In genomic region chr18:35051978-35052377, GRCh38 we compare ENCODE assay signal across 23 cellular contexts. TPM values are rescaled to one million over a fixed set of nuclear protein-coding genes. Genes with fewer than 3 reads are reported as not detected.
DNase-seq lines count a peak whose midpoint lies in the region; ATAC-seq and TF ChIP-seq lines count a peak whose summit lies in the region.
"Had no signal": no experiment of that assay in that cellular context is flagged by ENCODE, and none has a peak within 500 bp of the region (broad histone marks: within the 10 kb centered on the region; RNA-seq: fewer than 3 reads in every experiment).

No MANE protein-coding gene starts in this region.

- intact Hi-C loops in heart left ventricle (cut with DNase I) = no loop called here
- intact Hi-C loops in cardiac septum (cut with DNase I) = no loop called here

- peak in 1 of 5 donors; percentile 48 for DNase-seq in heart left ventricle
- no peak for DNase-seq in cardiac septum (ENCODE audit: low spot score)
- DNase-seq in immature natural killer cell = no peak
- DNase-seq in putamen (ENCODE audit: low spot score) = no peak
- DNase-seq in inferior parietal cortex (ENCODE audit: extremely low spot score) = no peak
- no peak for DNase-seq in effector memory CD4-positive, alpha-beta T cell
- DNase-seq: activated CD4-positive, alpha-beta T cell treated with anti-CD3 and anti-CD28 coated beads, Interleukin-2, amount 10 ng/mL, durations not matched to agents 24 days and 14 days; Caco-2; caudate nucleus; dermis blood vessel endothelial cell; mesendoderm; MM.1S; naive thymus-derived CD8-positive, alpha-beta T cell; NCI-H2171 treated with DMSO at 0.1 percent for 48 hours; NCI-H526 treated with DMSO at 0.1 percent for 48 hours; pancreas; SHP77; stimulated activated CD4-positive, alpha-beta T cell treated with anti-CD3 and anti-CD28 coated beads, Interleukin-2, amount 100 ng/mL, for 48 hours; T-cell; upper lobe of left lung had no signal

- no peaks in the 10 kb centered on the region for H3K9me3 ChIP-seq in heart left ventricle
- H3K9me3 ChIP-seq in effector memory CD4-positive, alpha-beta T cell (ENCODE audit: control insufficient read depth, low read length) = no peaks in the 10 kb centered on the region
- H3K9me3 ChIP-seq: A549, Caco-2, pancreas, upper lobe of left lung had no signal

- H3K4me3 ChIP-seq in heart left ventricle = no peak overlapping the region
- H3K4me3 ChIP-seq in effector memory CD4-positive, alpha-beta T cell (ENCODE audit: insufficient read depth, low read depth, low read length, poor library complexity, severe bottlenecking) = no peak overlapping the region
- H3K4me3 ChIP-seq: A549, pancreas, upper lobe of left lung had no signal

- TF ChIP-seq CTCF in heart left ventricle (IDR thresholded peaks at IDR 0.05) (no peak), brain (conservative IDR thresholded peaks at IDR 0.05) (no peak)

- H3K36me3 Mint-ChIP-seq in brain (peaks cover 33% of the 10 kb centered on the region), immature natural killer cell (peaks cover 0 to 3% (median 0%) of the 10 kb centered on the region in 3 donors)

- no peaks in the 10 kb centered on the region for H3K27me3 ChIP-seq in heart left ventricle
- no peaks in the 10 kb centered on the region for H3K27me3 ChIP-seq in effector memory CD4-positive, alpha-beta T cell (replicated peaks; ENCODE audit: control insufficient read depth, insufficient read depth, low read length, poor library complexity, severe bottlenecking)
- H3K27me3 ChIP-seq: pancreas, upper lobe of left lung had no signal

- no peaks in the 10 kb centered on the region for H3K27me3 Mint-ChIP-seq in brain
- H3K27me3 Mint-ChIP-seq in immature natural killer cell (ENCODE audit: low read depth in 3 of 3) = peaks cover 2 to 25% (median 18%) of the 10 kb centered on the region in 3 donors
- H3K27me3 Mint-ChIP-seq: activated CD4-positive, alpha-beta T cell treated with anti-CD3 and anti-CD28 coated beads, Interleukin-2, amount 10 ng/mL, durations not matched to agents 24 days and 14 days; naive thymus-derived CD8-positive, alpha-beta T cell; T-cell had no signal

- H3K4me3 Mint-ChIP-seq in brain (peak overlapping the region in 1 of 5 experiments; percentile 84), immature natural killer cell (peak overlapping the region in 2 of 5 donors; percentile 36 to 78)
- H3K4me3 Mint-ChIP-seq: activated CD4-positive, alpha-beta T cell treated with anti-CD3 and anti-CD28 coated beads, Interleukin-2, amount 10 ng/mL, durations not matched to agents 24 days and 14 days had no signal

- H3K9me3 Mint-ChIP-seq in brain (peaks cover 0 to 10% (median 5%) of the 10 kb centered on the region in 5 experiments), immature natural killer cell (no peaks in the 10 kb centered on the region)
- H3K9me3 Mint-ChIP-seq: T-cell had no signal

- peaks cover 9 to 88% (median 45%) of the 10 kb centered on the region in 12 donors for H3K4me1 ChIP-seq in heart left ventricle
- peaks cover 12% of the 10 kb centered on the region for H3K4me1 ChIP-seq in effector memory CD4-positive, alpha-beta T cell (ENCODE audit: control insufficient read depth, insufficient read depth, low read length, poor library complexity, severe bottlenecking)
- H3K4me1 ChIP-seq: Caco-2 had no signal

- peaks cover 52% of the 10 kb centered on the region for H3K4me1 Mint-ChIP-seq in brain
- peaks cover 76 to 92% of the 10 kb centered on the region in 2 donors for H3K4me1 Mint-ChIP-seq in immature natural killer cell

- no peak for TF ChIP-seq POLR2A in heart left ventricle (IDR thresholded peaks at IDR 0.05)

- no peaks in the 10 kb centered on the region for H3K36me3 ChIP-seq in heart left ventricle
- H3K36me3 ChIP-seq in effector memory CD4-positive, alpha-beta T cell (ENCODE audit: control insufficient read depth, insufficient read depth, low read length) = no peaks in the 10 kb centered on the region
- H3K36me3 ChIP-seq: pancreas, upper lobe of left lung had no signal

- H3K27ac ChIP-seq in heart left ventricle = peak overlapping the region in 7 of 12 donors; percentile 52 to 82 (median 72)
- no peak overlapping the region for H3K27ac ChIP-seq in effector memory CD4-positive, alpha-beta T cell (ENCODE audit: insufficient read depth, low read length, poor library complexity, severe bottlenecking)
- H3K27ac ChIP-seq: A549 had no signal

- peak overlapping the region in 4 of 5 experiments; percentile 18 to 98 (median 64) for H3K27ac Mint-ChIP-seq in brain
- H3K27ac Mint-ChIP-seq in immature natural killer cell = peak overlapping the region; percentile 51 to 92 (median 90)
- H3K27ac Mint-ChIP-seq: activated CD4-positive, alpha-beta T cell treated with anti-CD3 and anti-CD28 coated beads, Interleukin-2, amount 10 ng/mL, durations not matched to agents 24 days and 14 days; T-cell had no signal

- ATAC-seq in heart left ventricle = peak; percentile 40 to 82 (median 63)
- no peak for ATAC-seq in GM18867 (IDR thresholded peaks at IDR 0.05; ENCODE audit: unreplicated experiment)
- ATAC-seq: A549; naive thymus-derived CD8-positive, alpha-beta T cell; pancreas; T-cell had no signal

RNA-seq across cellular contexts. Expression of gene MAPRE2, which starts 10.8 kb away (rescaled TPM):
- total RNA-seq in heart left ventricle = 100 to 1,000 TPM in 8 of 9 donors, 10 to 100 TPM in 1; 80.2 to 190 (median 137) TPM
- polyA plus RNA-seq in heart left ventricle = 100 to 1,000 TPM in 1 of 2 donors, 10 to 100 TPM in 1; 36.4 to 138 TPM
- total RNA-seq in cardiac septum = 164 TPM
- 93.5 TPM for polyA plus RNA-seq in brain (ENCODE audit: insufficient read depth, low read depth, low replicate concordance)
- 100 to 1,000 TPM; 134 to 265 (median 224) TPM for polyA plus RNA-seq in immature natural killer cell
